ENCODE assay signal across 8 cellular contexts in the genomic region with DNA sequence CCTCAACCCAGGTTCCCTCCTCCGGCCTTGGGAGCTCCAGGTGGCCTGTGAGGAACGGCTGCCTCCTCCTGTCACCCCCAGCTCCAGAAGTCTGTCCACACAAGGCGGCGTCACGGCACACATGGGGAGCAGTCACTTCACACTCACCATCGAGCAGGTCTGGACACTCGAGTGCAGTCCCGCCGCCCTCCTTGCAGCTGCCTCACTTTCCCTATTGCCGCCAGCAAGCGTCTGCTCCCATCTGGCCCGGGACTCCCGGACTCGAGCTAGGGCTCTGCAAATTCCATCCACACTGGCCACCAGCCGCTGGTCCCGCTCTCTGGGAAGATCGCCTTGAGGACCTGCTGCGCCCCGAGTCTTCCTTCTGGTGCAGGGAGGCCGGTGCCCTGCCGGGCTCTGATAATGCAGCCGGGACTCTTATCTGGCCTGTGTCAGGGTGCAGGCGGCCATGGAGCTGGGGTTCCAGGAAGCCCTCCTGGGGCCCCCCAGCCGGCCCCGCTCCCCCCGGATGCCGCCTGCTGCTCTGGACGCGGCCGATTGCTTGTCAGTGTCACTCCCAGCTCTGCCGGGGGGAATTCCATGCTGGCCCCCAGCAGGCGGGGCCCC. TPM values are rescaled to one million over a fixed set of nuclear protein-coding genes. Genes with fewer than 3 reads are reported as not detected.
DNase-seq lines count a peak whose midpoint lies in the region; ATAC-seq and TF ChIP-seq lines count a peak whose summit lies in the region.

Gene RIPOR3 (minus strand): TSS at position 564 of the 606 bp plus-strand sequence. CDS start 414 bp downstream, at position 150.

- 4 to 43% (median 7%) methylated on average over 30 to 32 of the region's 32 CpGs for WGBS in adipose tissue, 3 donors

- no peak for DNase-seq in HFF-Myc (ENCODE audit: extremely low read depth, low read depth)
- DNase-seq in skeletal muscle cell (ENCODE audit: low read depth): no peak
- no peak for DNase-seq in HuH-7.5 (ENCODE audit: low spot score)

- H3K27ac ChIP-seq in adipose tissue (ENCODE audit: low read depth, low read length): no peak within 1 kb of the TSS

- no peak for ATAC-seq in HG03342 (IDR thresholded peaks at IDR 0.05; ENCODE audit: unreplicated experiment)
- no peak for ATAC-seq in HG02981 (IDR thresholded peaks at IDR 0.05; ENCODE audit: unreplicated experiment)
- no peak for ATAC-seq in HG03135 (IDR thresholded peaks at IDR 0.05; ENCODE audit: unreplicated experiment)

- peak within 1 kb of the TSS; percentile 46 for H3K4me3 ChIP-seq in HFF-Myc (replicated peaks; ENCODE audit: low read depth, low read length)
- peak within 1 kb of the TSS; percentile 55 for H3K4me3 ChIP-seq in iPS-11a (ENCODE audit: low read depth, low read length)
- peak within 1 kb of the TSS; percentile 36 for H3K4me3 ChIP-seq in skeletal muscle cell (ENCODE audit: low read depth, low read length)

- TF ChIP-seq CTCF in HFF-Myc (IDR thresholded peaks at IDR 0.05; ENCODE audit: low read depth, low read length, missing control alignments): no peak

RNA-seq across cellular contexts. Expression of gene RIPOR3, which starts in this region (rescaled TPM):
- 10 to 100 TPM in 2 of 3 donors, 1 to 10 TPM in 1; 5.3 to 42.7 (median 23.7) TPM for polyA plus RNA-seq in adipose tissue
